In genomic region chr5:147382776-147383175, GRCh38 we compare ENCODE assay signal across 12 cellular contexts.
A peak's percentile ranks its signal among the peaks of the same experiment; 100 is the strongest.
DNase-seq lines count a peak whose midpoint lies in the region; ATAC-seq and TF ChIP-seq lines count a peak whose summit lies in the region.
"Had no signal": no experiment of that assay in that cellular context is flagged by ENCODE, and none has a peak within 500 bp of the region (broad histone marks: within the 10 kb centered on the region; RNA-seq: fewer than 3 reads in every experiment).

No MANE protein-coding gene starts in this region.

- H3K9ac ChIP-seq in mammary epithelial cell (ENCODE audit: insufficient read depth, low read length) (no peak overlapping the region), iPS-18a (ENCODE audit: low read length) (no peak overlapping the region), smooth muscle cell (ENCODE audit: low read depth) (no peak overlapping the region)

- H2AFZ ChIP-seq in mammary epithelial cell (ENCODE audit: low read depth, low read length) = peak overlapping the region; percentile 37
- H2AFZ ChIP-seq in smooth muscle cell (ENCODE audit: low read depth) = peak overlapping the region; percentile 96

- H3K4me2 ChIP-seq in mammary epithelial cell (ENCODE audit: insufficient read depth, low read depth, low read length) (no peak overlapping the region), smooth muscle cell (peak overlapping the region; percentile 84)

- H3K4me3 ChIP-seq in mammary epithelial cell (replicated peaks in 1 of 3; ENCODE audit: insufficient read depth in 1 of 3, low read depth in 2 of 3, low read length in 3 of 3) (no peak overlapping the region), iPS-18a (ENCODE audit: low read length) (peak overlapping the region; percentile 16), smooth muscle cell (peak overlapping the region; percentile 51), aorta (ENCODE audit: low read length in 2 of 2) (no peak overlapping the region)

- in situ Hi-C loops in mammary epithelial cell (cut with MboI; ENCODE audit: low sequenced_read_pairs in 2 of 2) = loop anchor here in 1 of 2 donors (25.0 kb wide), 1 partner anchor 845 kb away; no protein-coding TSS in a partner anchor

- no peak overlapping the region for H3K27ac ChIP-seq in mammary epithelial cell (ENCODE audit: insufficient read depth, low read depth, low read length)
- H3K27ac ChIP-seq in iPS-18a (ENCODE audit: low read length) = no peak overlapping the region
- H3K27ac ChIP-seq in smooth muscle cell (ENCODE audit: low read depth) = peak overlapping the region; percentile 38
- peak overlapping the region in 1 of 2 donors; percentile 22 for H3K27ac ChIP-seq in aorta (ENCODE audit: low read depth in 1 of 2, low read length in 2 of 2)

- H3K79me2 ChIP-seq in mammary epithelial cell (ENCODE audit: insufficient read depth, low read length) (no peaks in the 10 kb centered on the region), smooth muscle cell (ENCODE audit: low read depth) (peaks cover 3% of the 10 kb centered on the region)

- no peaks in the 10 kb centered on the region for H3K27me3 ChIP-seq in mammary epithelial cell (ENCODE audit: insufficient read depth, low read length)
- H3K27me3 ChIP-seq in iPS-18a (ENCODE audit: control insufficient read depth, insufficient read depth, low read length) = no peaks in the 10 kb centered on the region
- H3K27me3 ChIP-seq in smooth muscle cell (ENCODE audit: low read depth) = no peaks in the 10 kb centered on the region
- no peaks in the 10 kb centered on the region for H3K27me3 ChIP-seq in aorta (ENCODE audit: control insufficient read depth in 1 of 2, insufficient read depth in 2 of 2, low read length in 1 of 2)

- 61% methylated on average over 3 of the region's 4 CpGs for WGBS in mammary epithelial cell (ENCODE audit: low coverage, missing lambda C conversion rate)
- WGBS in smooth muscle cell (ENCODE audit: low lambda C conversion rate) = 32% methylated on average over 4 of the region's 4 CpGs
- WGBS in aorta, 2 donors = 18 to 30% methylated on average over 4 of the region's 4 CpGs

- intact Hi-C loops in mammary epithelial cell (cut with micrococcal nuclease) = no loop called here
- intact Hi-C loops in aorta (cut with DNase I) = no loop called here

- DNase-seq in HT1080 (ENCODE audit: low read depth) (peak; percentile 31), mammary epithelial cell (no peak), smooth muscle cell (lab: John Stamatoyannopoulos, UW; ENCODE audit: unreplicated experiment) (no peak), NCI-H146 (lab: John Stamatoyannopoulos, UW) (no peak), aorta (no peak)
- DNase-seq: amniotic stem cell, DMS153, NCI-H524, T-cell had no signal

- H4K20me1 ChIP-seq in mammary epithelial cell (ENCODE audit: insufficient read depth, low read length) (no peaks in the 10 kb centered on the region), smooth muscle cell (ENCODE audit: low read depth) (no peaks in the 10 kb centered on the region)

- no peaks in the 10 kb centered on the region for H3K9me3 ChIP-seq in mammary epithelial cell (replicated peaks; ENCODE audit: insufficient read depth, low read length)
- H3K9me3 ChIP-seq in iPS-18a (ENCODE audit: control insufficient read depth, low read depth, low read length) = no peaks in the 10 kb centered on the region
- no peaks in the 10 kb centered on the region for H3K9me3 ChIP-seq in smooth muscle cell (replicated peaks; ENCODE audit: low read depth)
- no peaks in the 10 kb centered on the region for H3K9me3 ChIP-seq in aorta (ENCODE audit: control insufficient read depth, low read length)

- no peaks in the 10 kb centered on the region for H3K36me3 ChIP-seq in mammary epithelial cell (ENCODE audit: insufficient read depth, low read length)
- H3K36me3 ChIP-seq in iPS-18a (ENCODE audit: control insufficient read depth, low read depth, low read length) = no peaks in the 10 kb centered on the region
- H3K36me3 ChIP-seq in smooth muscle cell (ENCODE audit: low read depth) = no peaks in the 10 kb centered on the region
- no peaks in the 10 kb centered on the region for H3K36me3 ChIP-seq in aorta (ENCODE audit: control insufficient read depth in 1 of 2, insufficient read depth in 2 of 2, low read length in 1 of 2)

- CTCF ChIA-PET in mammary epithelial cell (lab: Charles Lee; ENCODE audit: low non-redundant PET) = no interaction called here

- no peak for ATAC-seq in HG03565 (IDR thresholded peaks at IDR 0.05; ENCODE audit: unreplicated experiment)
- no peak for ATAC-seq in aorta (ENCODE audit: low FRiP score)
- no peak for ATAC-seq in GM18873 (IDR thresholded peaks at IDR 0.05; ENCODE audit: low FRiP score, unreplicated experiment)
- ATAC-seq: T-cell had no signal

- no peak for TF ChIP-seq CTCF in mammary epithelial cell (conservative IDR thresholded peaks at IDR 0.05 in 1 of 2, IDR thresholded peaks at IDR 0.05 in 1 of 2; ENCODE audit: extremely low read depth in 1 of 2, insufficient read depth in 1 of 2, low read depth in 1 of 2, low read length in 2 of 2)
- TF ChIP-seq CTCF in smooth muscle cell (IDR thresholded peaks at IDR 0.05; ENCODE audit: borderline replicate concordance, insufficient read depth, poor library complexity, severe bottlenecking) = no peak

- dilution Hi-C loops in mammary epithelial cell (cut with HindIII; ENCODE audit: low sequenced_read_pairs) = no loop called here

- H3F3A ChIP-seq in smooth muscle cell (ENCODE audit: low read depth) = no peaks in the 10 kb centered on the region

- no TSS peak for BruUV-seq in mammary epithelial cell (replicated peaks; lab: Mats Ljungman, UMichigan)

- no peaks in the 10 kb centered on the region for H3K4me1 ChIP-seq in mammary epithelial cell (ENCODE audit: insufficient read depth, low read length)
- peaks cover 14% of the 10 kb centered on the region for H3K4me1 ChIP-seq in iPS-18a (ENCODE audit: control insufficient read depth, low read depth, low read length)
- H3K4me1 ChIP-seq in smooth muscle cell (ENCODE audit: low read depth) = peaks cover 29% of the 10 kb centered on the region
- H3K4me1 ChIP-seq in aorta (ENCODE audit: control insufficient read depth in 1 of 2, insufficient read depth in 2 of 2, low read length in 2 of 2) = no peaks in the 10 kb centered on the region

Comparison
In these comparisons a context has a peak if more than half of its experiments do, and no peak if none do; other contexts are left out.
1. H3K4me3 ChIP-seq: peak in iPS-18a (single experiment) and smooth muscle cell (single experiment); none in mammary epithelial cell (0 of 3) and aorta (0 of 2).